ENCODE assay signal across 4 cellular contexts in genomic region chr1:53883600-53883999, GRCh38. TPM values are rescaled to one million over a fixed set of nuclear protein-coding genes. Genes with fewer than 3 reads are reported as not detected.
"Had no signal": no experiment of that assay in that cellular context is flagged by ENCODE, and none has a peak within 500 bp of the region (broad histone marks: within the 10 kb centered on the region; RNA-seq: fewer than 3 reads in every experiment).

No MANE protein-coding gene starts in this region.

RNA-seq across cellular contexts. Expression of gene DIO1, which starts 10.4 kb away (rescaled TPM):
- total RNA-seq: HT-29, HT1080, IMR-90, K562 had no signal
- polyA plus RNA-seq: IMR-90, K562 had no signal
